Comparison of ENCODE assay signal across 9 cellular contexts in genomic region chr1:9196129-9197040, GRCh38. TPM values are rescaled to one million over a fixed set of nuclear protein-coding genes. Genes with fewer than 3 reads are reported as not detected.
A peak's percentile ranks its signal among the peaks of the same experiment; 100 is the strongest.
DNase-seq lines count a peak whose midpoint lies in the region; ATAC-seq and TF ChIP-seq lines count a peak whose summit lies in the region.
"Had no signal": no experiment of that assay in that cellular context is flagged by ENCODE, and none has a peak within 500 bp of the region (broad histone marks: within the 10 kb centered on the region; RNA-seq: fewer than 3 reads in every experiment).

No MANE protein-coding gene starts in this region.

- peak; percentile 56 for DNase-seq in G401 (ENCODE audit: low spot score)
- DNase-seq in PC-9 = peak; percentile 41 to 51
- DNase-seq in activated T-cell treated with anti-CD3 and anti-CD28 coated beads, Interleukin-2, amount 50 U/mL, for 72 hours = peak; percentile 72 to 75
- peak; percentile 95 for DNase-seq in fibroblast of villous mesenchyme (ENCODE audit: low read depth)
- peak; percentile 92 for DNase-seq in osteoblast (ENCODE audit: insufficient read length, low spot score, missing footprints)
- peak in 1 of 2 donors; percentile 79 for DNase-seq in suprapubic skin (ENCODE audit: low spot score in 2 of 2)

- peaks cover 29% of the 10 kb centered on the region for H3K4me1 Mint-ChIP-seq in activated T-cell treated with anti-CD3 and anti-CD28 coated beads, Interleukin-2, amount 50 U/mL, for 72 hours (ENCODE audit: low read depth)

- H2AFZ ChIP-seq in PC-9 (no peak overlapping the region), osteoblast (ENCODE audit: low read length) (peak overlapping the region; percentile 61)

- POLR2A ChIA-PET in PC-9 (lab: Charles Lee; ENCODE audit: unreplicated experiment) = interaction anchor here (0.6 to 0.7 kb wide), 2 partner anchors 70 to 359 kb away, joined by 3 to 7 read pairs; no protein-coding TSS in a partner anchor

- BruUV-seq in PC-9 (replicated peaks; lab: Mats Ljungman, UMichigan) = no TSS peak

- H3K79me2 ChIP-seq in PC-9 (ENCODE audit: low read depth) (no peaks in the 10 kb centered on the region), osteoblast (ENCODE audit: insufficient read depth, low read length) (peaks cover 89% of the 10 kb centered on the region)

- H3K9me2 ChIP-seq in PC-9 (ENCODE audit: insufficient read depth) = no peaks in the 10 kb centered on the region

- no peak for TF ChIP-seq POLR2A in suprapubic skin (IDR thresholded peaks at IDR 0.05)

- WGBS in suprapubic skin = 25% methylated on average over 31 of the region's 31 CpGs

- no peaks in the 10 kb centered on the region for H3K27me3 ChIP-seq in PC-9 (ENCODE audit: insufficient read depth, low read depth)
- H3K27me3 ChIP-seq in osteoblast (ENCODE audit: insufficient read depth, low read length) = no peaks in the 10 kb centered on the region
- peaks cover 36% of the 10 kb centered on the region for H3K27me3 ChIP-seq in suprapubic skin

- H3K4me3 ChIP-seq in PC-9 (no peak overlapping the region), fibroblast of villous mesenchyme (ENCODE audit: low read depth, low read length) (peak overlapping the region; percentile 32), osteoblast (ENCODE audit: insufficient read depth, low read length) (peak overlapping the region; percentile 68), suprapubic skin (peak overlapping the region; percentile 24)

- in situ Hi-C loops in G401 (cut with HindIII; ENCODE audit: low sequenced_read_pairs) = no loop called here

- H3K4me2 ChIP-seq in PC-9 (peak overlapping the region; percentile 57), osteoblast (ENCODE audit: insufficient read depth, low read length) (peak overlapping the region; percentile 95)

- no peak overlapping the region for H3K27ac Mint-ChIP-seq in activated T-cell treated with anti-CD3 and anti-CD28 coated beads, Interleukin-2, amount 50 U/mL, for 72 hours

- H3K27ac ChIP-seq in PC-9 = no peak overlapping the region
- peak overlapping the region; percentile 98 for H3K27ac ChIP-seq in osteoblast (ENCODE audit: low read depth, low read length)
- H3K27ac ChIP-seq in suprapubic skin = no peak overlapping the region
- H3K27ac ChIP-seq: epithelial cell of prostate had no signal

- TF ChIP-seq EP300 in suprapubic skin (IDR thresholded peaks at IDR 0.05) = no peak

- ATAC-seq in HG03342 (IDR thresholded peaks at IDR 0.05; ENCODE audit: unreplicated experiment) (peak; percentile 46), GM21723 (IDR thresholded peaks at IDR 0.05; ENCODE audit: unreplicated experiment) (no peak)
- peak; percentile 75 to 86 for ATAC-seq in activated T-cell treated with anti-CD3 and anti-CD28 coated beads, Interleukin-2, amount 50 U/mL, for 72 hours (replicated peaks in 1 of 2)

- H3K4me1 ChIP-seq in PC-9 (replicated peaks; ENCODE audit: insufficient read depth) = peaks cover 14% of the 10 kb centered on the region
- peaks cover 76% of the 10 kb centered on the region for H3K4me1 ChIP-seq in osteoblast (ENCODE audit: insufficient read depth, low read length)
- peaks cover 37% of the 10 kb centered on the region for H3K4me1 ChIP-seq in suprapubic skin

- no peaks in the 10 kb centered on the region for H3K36me3 Mint-ChIP-seq in activated T-cell treated with anti-CD3 and anti-CD28 coated beads, Interleukin-2, amount 50 U/mL, for 72 hours (ENCODE audit: insufficient read depth in 2 of 2)

- H3F3A ChIP-seq in PC-9 (ENCODE audit: insufficient read depth, low read depth) = peaks cover 5% of the 10 kb centered on the region; the same call in 1 of the 2 replicates

- peak; percentile 76 for TF ChIP-seq CTCF in PC-9 (conservative IDR thresholded peaks at IDR 0.05)
- TF ChIP-seq CTCF in fibroblast of villous mesenchyme (IDR thresholded peaks at IDR 0.05; ENCODE audit: insufficient read depth, low read depth, low read length) = peak; percentile 74
- TF ChIP-seq CTCF in osteoblast (IDR thresholded peaks at IDR 0.05; ENCODE audit: extremely low read depth, low read depth, low read length) = peak; percentile 80
- peak; percentile 51 to 70 for TF ChIP-seq CTCF in suprapubic skin (IDR thresholded peaks at IDR 0.05)

- intact Hi-C loops in PC-9 (cut with micrococcal nuclease; ENCODE audit: unreplicated experiment) = loop anchor here (1.0 to 5.0 kb wide), 3 partner anchors 54 to 86 kb away; partner anchors contain the start of gene GPR157

- H4K20me1 ChIP-seq in PC-9 (ENCODE audit: insufficient read depth) = no peaks in the 10 kb centered on the region
- peaks cover 13% of the 10 kb centered on the region for H4K20me1 ChIP-seq in osteoblast (ENCODE audit: insufficient read depth, low read length)

- peak overlapping the region in 1 of 2 donors; percentile 5 for H3K4me3 Mint-ChIP-seq in activated T-cell treated with anti-CD3 and anti-CD28 coated beads, Interleukin-2, amount 50 U/mL, for 72 hours

- no peaks in the 10 kb centered on the region for H3K9me3 Mint-ChIP-seq in activated T-cell treated with anti-CD3 and anti-CD28 coated beads, Interleukin-2, amount 50 U/mL, for 72 hours

- H3K36me3 ChIP-seq in PC-9 (ENCODE audit: low read depth) = no peaks in the 10 kb centered on the region
- H3K36me3 ChIP-seq in osteoblast (ENCODE audit: insufficient read depth, low read length) = no peaks in the 10 kb centered on the region
- no peaks in the 10 kb centered on the region for H3K36me3 ChIP-seq in suprapubic skin

- CTCF ChIA-PET in PC-9 (lab: Charles Lee) = interaction anchor here (0.6 to 1.4 kb wide), 4 partner anchors 55 to 86 kb away, joined by 3 to 5 read pairs (median 4); no protein-coding TSS in a partner anchor

- H3K27me3 Mint-ChIP-seq in activated T-cell treated with anti-CD3 and anti-CD28 coated beads, Interleukin-2, amount 50 U/mL, for 72 hours (ENCODE audit: low read depth) = peaks cover 63% of the 10 kb centered on the region

- H3K9me3 ChIP-seq in PC-9 (ENCODE audit: insufficient read depth, low read depth) (no peaks in the 10 kb centered on the region), osteoblast (ENCODE audit: low read depth, low read length) (no peaks in the 10 kb centered on the region), suprapubic skin (no peaks in the 10 kb centered on the region)

RNA-seq across cellular contexts. Expression of gene H6PD, which starts 38.2 kb away (rescaled TPM):
- 14.0 and 17.6 TPM in 2 replicates for total RNA-seq in G401 (2014; rRNA removed; shearing (Covaris generic))
- total RNA-seq in PC-9 (2021) (31.1 and 43.9 TPM in 2 replicates), fibroblast of villous mesenchyme (27.2 and 47.4 TPM in 2 replicates), osteoblast (45.1 and 51.4 TPM in 2 replicates), suprapubic skin (100 to 1,000 TPM in 2 of 4 donors, 10 to 100 TPM in 2; 83.6 to 130 (median 106) TPM)
- total RNA-seq in activated T-cell treated with anti-CD3 and anti-CD28 coated beads, Interleukin-2, amount 50 U/mL, for 72 hours = 10 to 100 TPM; 20.2 to 21.0 TPM
